ENCODE assay signal across 1 cellular context in genomic region chr9:129027685-129028191, GRCh38.
TF ChIP-seq lines count a peak whose summit lies in the region.

No MANE protein-coding gene starts in this region.

TF ChIP-seq in H1, 55 proteins besides CTCF, POLR2A, EP300 and RAD21:
- TF ChIP-seq EZH2 (IDR thresholded peaks at IDR 0.05; ENCODE audit: low read depth, low read length, severe bottlenecking) (no peak), KDM4A (IDR thresholded peaks at IDR 0.05; ENCODE audit: low read depth, low read length, severe bottlenecking) (peak; percentile 28), PHF8 (conservative IDR thresholded peaks at IDR 0.05; ENCODE audit: low read depth, low read length) (peak; percentile 68)
